23 cellular contexts compared by ENCODE assay signal in genomic region chr1:84899969-84900368, GRCh38. TPM values are rescaled to one million over a fixed set of nuclear protein-coding genes. Genes with fewer than 3 reads are reported as not detected.
DNase-seq lines count a peak whose midpoint lies in the region; ATAC-seq, FAIRE-seq and TF ChIP-seq lines count a peak whose summit lies in the region.
"Had no signal": no experiment of that assay in that cellular context is flagged by ENCODE, and none has a peak within 500 bp of the region (broad histone marks: within the 10 kb centered on the region; RNA-seq: fewer than 3 reads in every experiment).

No MANE protein-coding gene starts in this region.

- H3K4me1 ChIP-seq in mesendoderm (ENCODE audit: control insufficient read depth, low read depth, low read length), result no peaks in the 10 kb centered on the region
- H3K4me1 ChIP-seq: BLaER1 had no signal

- no peaks in the 10 kb centered on the region for H3K27me3 ChIP-seq in mesendoderm (ENCODE audit: insufficient read depth, low read length, poor library complexity)
- H3K27me3 ChIP-seq: BLaER1 had no signal

- H3K4ac ChIP-seq in mesendoderm (ENCODE audit: low read depth, low read length), result no peak overlapping the region

- no peak overlapping the region for H4K5ac ChIP-seq in mesendoderm (ENCODE audit: low read length)

- DNase-seq in NCI-H1092 treated with DMSO at 0.1 percent for 48 hours (lab: John Stamatoyannopoulos, UW) (peak; percentile 6), NCI-H1092 (lab: John Stamatoyannopoulos, UW) (no peak), DMS53 (lab: John Stamatoyannopoulos, UW) (peak; percentile 87), NCI-H2029 (lab: John Stamatoyannopoulos, UW) (peak; percentile 38), mesendoderm (no peak), frontal cortex (ENCODE audit: low spot score in 2 of 2) (no peak)
- DNase-seq: AML-193; Calu3; CD4-positive, CD25-positive, alpha-beta regulatory T cell; DMS 273 treated with DMSO at 0.1 percent for 48 hours; DMS79 treated with DMSO at 0.1 percent for 48 hours; EL; HCEC 1CT; HFFc6 had no signal

- H2BK120ac ChIP-seq in mesendoderm (ENCODE audit: low read depth, low read length), result no peak overlapping the region

- H3K18ac ChIP-seq in mesendoderm (ENCODE audit: low read length), result no peak overlapping the region

- H3K79me2 ChIP-seq in mesendoderm (ENCODE audit: control insufficient read depth, insufficient read depth, low read length), result no peaks in the 10 kb centered on the region

- FAIRE-seq in frontal cortex (lab: Jason Lieb, UNC), result no peak
- FAIRE-seq: G401.6, GM12891, GM19239, HepG2, HTR-8/SVneo had no signal

- WGBS in mesendoderm (ENCODE audit: extremely low coverage, insufficient coverage, low lambda C conversion rate), result no CpG with 5 or more reads among the region's 1 CpG

- H2AK5ac ChIP-seq in mesendoderm (ENCODE audit: low read length), result no peak overlapping the region

- no peak overlapping the region for H3K4me2 ChIP-seq in mesendoderm (ENCODE audit: low read length)
- H3K4me2 ChIP-seq: BLaER1 had no signal

- H4K8ac ChIP-seq in mesendoderm (ENCODE audit: low read depth, low read length), result no peak overlapping the region

- no peak overlapping the region for H2BK5ac ChIP-seq in mesendoderm (ENCODE audit: low read length)

- no peaks in the 10 kb centered on the region for H3K79me1 ChIP-seq in mesendoderm (ENCODE audit: low read length)

- H3K27ac ChIP-seq in VCaP, result peak overlapping the region; percentile 78
- H3K27ac ChIP-seq in mesendoderm (ENCODE audit: low read depth, low read length), result no peak overlapping the region
- H3K27ac ChIP-seq: 22Rv1, BLaER1 had no signal

- no peak for ATAC-seq in GM18907 (IDR thresholded peaks at IDR 0.05; ENCODE audit: unreplicated experiment)
- ATAC-seq: HepG2 had no signal

- H2BK15ac ChIP-seq in mesendoderm (replicated peaks; ENCODE audit: low read depth), result no peak overlapping the region

- no peak overlapping the region for H3K56ac ChIP-seq in mesendoderm (ENCODE audit: low read length)

- H3K23ac ChIP-seq in mesendoderm (ENCODE audit: low read length), result no peak overlapping the region

- H3K4me3 ChIP-seq in mesendoderm (ENCODE audit: low read length), result no peak overlapping the region
- H3K4me3 ChIP-seq: BLaER1 had no signal

- no peak for TF ChIP-seq CTCF in VCaP (conservative IDR thresholded peaks at IDR 0.05)

- no peak overlapping the region for H3K9ac ChIP-seq in mesendoderm (ENCODE audit: low read length)
- H3K9ac ChIP-seq: BLaER1 had no signal

- no peaks in the 10 kb centered on the region for H3K36me3 ChIP-seq in mesendoderm (ENCODE audit: control insufficient read depth, insufficient read depth, low read length)
- H3K36me3 ChIP-seq: BLaER1 had no signal

RNA-seq across cellular contexts. Expression of gene LPAR3, which starts 7.0 kb away (rescaled TPM):
- polyA plus RNA-seq in mesendoderm (2013, experiment 1 of 2), result 6.3 TPM
- polyA plus RNA-seq in mesendoderm (2013, experiment 2 of 2), result 6.6 TPM
- 0.82 TPM for total RNA-seq in frontal cortex
- total RNA-seq: HepG2 had no signal
- polyA plus RNA-seq: CD4-positive, CD25-positive, alpha-beta regulatory T cell; HepG2 had no signal

Comparison
In these comparisons a context has a peak if more than half of its experiments do, and no peak if none do; other contexts are left out.
1. DNase-seq: peak in NCI-H1092 treated with DMSO at 0.1 percent for 48 hours (single experiment), DMS53 (single experiment) and NCI-H2029 (single experiment); none in NCI-H1092 (single experiment), mesendoderm (single experiment) and frontal cortex (0 of 2).